8 cellular contexts compared by ENCODE assay signal in genomic region chr12:56257491-56258067, GRCh38. TPM values are rescaled to one million over a fixed set of nuclear protein-coding genes. Genes with fewer than 3 reads are reported as not detected.
DNase-seq lines count a peak whose midpoint lies in the region; ATAC-seq and TF ChIP-seq lines count a peak whose summit lies in the region.

No MANE protein-coding gene starts in this region.

- H3K9me3 Mint-ChIP-seq in CD14-positive monocyte: no peaks in the 10 kb centered on the region
- no peaks in the 10 kb centered on the region for H3K9me3 Mint-ChIP-seq in stimulated activated effector memory CD8-positive, alpha-beta T cell treated with anti-CD3 and anti-CD28 coated beads, Interleukin-12 subunit alpha, Interleukin-12 subunit beta, amount 100 ng/mL, for 72 hours

- peak overlapping the region; percentile 86 to 88 for H3K4me3 Mint-ChIP-seq in CD14-positive monocyte
- H3K4me3 Mint-ChIP-seq in stimulated activated effector memory CD8-positive, alpha-beta T cell treated with anti-CD3 and anti-CD28 coated beads, Interleukin-12 subunit alpha, Interleukin-12 subunit beta, amount 100 ng/mL, for 72 hours: peak overlapping the region; percentile 91

- peaks cover 0 to 2% (median 0%) of the 10 kb centered on the region in 3 donors for H3K27me3 Mint-ChIP-seq in CD14-positive monocyte (ENCODE audit: low read depth in 3 of 3)

- no peak for ATAC-seq in stimulated activated effector memory CD8-positive, alpha-beta T cell treated with anti-CD3 and anti-CD28 coated beads, Interleukin-12 subunit alpha, Interleukin-12 subunit beta, amount 100 ng/mL, for 72 hours

- H3K36me3 Mint-ChIP-seq in CD14-positive monocyte: peaks cover 34 to 38% of the 10 kb centered on the region in 2 donors
- H3K36me3 Mint-ChIP-seq in stimulated activated effector memory CD8-positive, alpha-beta T cell treated with anti-CD3 and anti-CD28 coated beads, Interleukin-12 subunit alpha, Interleukin-12 subunit beta, amount 100 ng/mL, for 72 hours: peaks cover 45% of the 10 kb centered on the region

- intact Hi-C loops in CD14-positive monocyte (cut with micrococcal nuclease): loop anchor here (5.0 to 10.0 kb wide), 2 partner anchors 50 to 63 kb away; no protein-coding TSS in a partner anchor

- H3K4me3 ChIP-seq in astrocyte of the cerebellum (ENCODE audit: low read depth, low read length): peak overlapping the region; percentile 87

- no peak for TF ChIP-seq CTCF in CD14-positive monocyte (IDR thresholded peaks at IDR 0.05)
- no peak for TF ChIP-seq CTCF in GM20000 (IDR thresholded peaks at IDR 0.05; ENCODE audit: extremely low read depth, missing control alignments)
- peak; percentile 1 for TF ChIP-seq CTCF in astrocyte of the cerebellum (IDR thresholded peaks at IDR 0.05; ENCODE audit: low read depth, low read length, missing control alignments)

- H3K4me1 Mint-ChIP-seq in CD14-positive monocyte: peaks cover 18% of the 10 kb centered on the region
- H3K4me1 Mint-ChIP-seq in stimulated activated effector memory CD8-positive, alpha-beta T cell treated with anti-CD3 and anti-CD28 coated beads, Interleukin-12 subunit alpha, Interleukin-12 subunit beta, amount 100 ng/mL, for 72 hours: peaks cover 34% of the 10 kb centered on the region

- no peak for DNase-seq in CD14-positive monocyte (ENCODE audit: low spot score)
- peak; percentile 47 for DNase-seq in GM20000 (ENCODE audit: low spot score)
- DNase-seq in NCI-H1105 (lab: John Stamatoyannopoulos, UW): peak; percentile 14
- DNase-seq in astrocyte of the cerebellum (ENCODE audit: low read depth): no peak
- DNase-seq in inferior parietal cortex (ENCODE audit: extremely low spot score): peak; percentile 6
- DNase-seq in stimulated activated effector memory CD8-positive, alpha-beta T cell treated with anti-CD3 and anti-CD28 coated beads, Interleukin-12 subunit alpha, Interleukin-12 subunit beta, amount 100 ng/mL, for 72 hours (ENCODE audit: low spot score in 2 of 2): no peak
- no peak for DNase-seq in SKM-1 treated with dmso at 0.1 percent for 144 hours (lab: John Stamatoyannopoulos, UW; ENCODE audit: unreplicated experiment)
- no peak for DNase-seq in SIG-M5 (lab: John Stamatoyannopoulos, UW)

- in situ Hi-C loops in astrocyte of the cerebellum (cut with HindIII; ENCODE audit: low sequenced_read_pairs): no loop called here

- H3K27ac Mint-ChIP-seq in CD14-positive monocyte: peak overlapping the region in 6 of 7 donors; percentile 33 to 90 (median 68)
- peak overlapping the region; percentile 7 for H3K27ac Mint-ChIP-seq in stimulated activated effector memory CD8-positive, alpha-beta T cell treated with anti-CD3 and anti-CD28 coated beads, Interleukin-12 subunit alpha, Interleukin-12 subunit beta, amount 100 ng/mL, for 72 hours

RNA-seq across cellular contexts. Expression of gene ANKRD52, which starts 0.6 kb away (rescaled TPM):
- 1 to 10 TPM; 1.5 to 2.4 TPM for polyA plus RNA-seq in CD14-positive monocyte

RNA-seq across cellular contexts. Expression of gene COQ10A, which starts 9.2 kb away (rescaled TPM):
- 1 to 10 TPM; 1.7 to 2.0 TPM for polyA plus RNA-seq in CD14-positive monocyte

RNA-seq across cellular contexts. Expression of gene SLC39A5, which starts 27.7 kb away (rescaled TPM):
- polyA plus RNA-seq in CD14-positive monocyte: under 1 TPM in 1 of 2 donors, not detected in 1; 0.21 TPM

RNA-seq across cellular contexts. Expression of gene NABP2, which starts 33.4 kb away (rescaled TPM):
- polyA plus RNA-seq in CD14-positive monocyte: 1 to 10 TPM; 2.7 to 3.2 TPM

RNA-seq across cellular contexts. Expression of gene RNF41, which starts 35.9 kb away (rescaled TPM):
- 10 to 100 TPM; 35.8 to 45.7 TPM for polyA plus RNA-seq in CD14-positive monocyte

Comparison
In these comparisons a context has a peak if more than half of its experiments do, and no peak if none do; other contexts are left out.
1. DNase-seq: peak in GM20000 (single experiment), NCI-H1105 (single experiment) and inferior parietal cortex (single experiment); none in CD14-positive monocyte (single experiment), astrocyte of the cerebellum (single experiment), stimulated activated effector memory CD8-positive, alpha-beta T cell treated with anti-CD3 and anti-CD28 coated beads, Interleukin-12 subunit alpha, Interleukin-12 subunit beta, amount 100 ng/mL, for 72 hours (0 of 2), SKM-1 treated with dmso at 0.1 percent for 144 hours (single experiment) and SIG-M5 (single experiment).